Comparison of ENCODE assay signal across 13 cellular contexts in the genomic region with DNA sequence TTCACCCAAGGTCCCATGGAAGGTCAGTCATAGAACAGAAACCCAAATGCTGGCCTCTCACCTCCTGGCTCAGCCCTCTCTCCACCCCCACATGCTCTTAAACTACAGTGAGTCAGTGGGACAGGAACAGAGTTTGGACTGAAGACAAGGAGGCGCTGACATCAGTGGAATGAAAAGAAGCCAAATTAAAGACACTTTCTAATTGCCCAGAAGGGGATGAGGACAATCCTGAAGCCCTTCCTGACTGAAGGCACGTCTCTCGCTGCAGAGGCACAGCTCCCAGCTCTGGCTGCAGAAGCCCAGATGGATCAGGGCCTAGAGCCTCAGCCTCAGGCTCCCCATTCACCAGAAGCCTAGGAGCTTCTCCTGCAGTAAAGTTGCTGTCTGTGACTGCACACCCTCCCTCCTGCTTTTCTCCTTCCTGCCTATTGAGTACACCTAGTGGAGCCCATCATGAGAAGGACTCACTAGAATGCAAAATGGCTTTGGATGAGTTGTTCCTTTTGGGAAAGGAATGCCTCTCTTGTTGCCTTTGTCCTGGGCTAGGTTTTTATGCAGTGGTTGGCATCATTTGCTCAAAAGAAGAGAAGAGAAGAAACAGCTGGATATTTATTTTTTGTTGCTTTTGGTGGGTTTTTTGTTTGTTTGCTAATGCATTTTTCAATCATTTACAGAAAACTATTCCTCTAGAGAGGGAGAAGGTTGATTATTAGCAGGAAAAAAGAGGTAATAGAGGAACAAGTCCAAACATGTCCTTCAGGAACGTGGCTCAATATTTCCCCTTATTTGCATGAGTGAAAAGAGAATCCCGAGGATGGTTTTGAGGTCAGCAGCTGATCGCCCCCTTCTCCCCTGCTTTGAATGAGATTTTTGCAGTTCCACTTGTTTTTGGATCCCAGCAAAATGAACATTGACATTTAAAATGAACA.
A peak's percentile ranks its signal among the peaks of the same experiment; 100 is the strongest.
DNase-seq lines count a peak whose midpoint lies in the region; ATAC-seq, FAIRE-seq and TF ChIP-seq lines count a peak whose summit lies in the region.
"Had no signal": no experiment of that assay in that cellular context is flagged by ENCODE, and none has a peak within 500 bp of the region (broad histone marks: within the 10 kb centered on the region; RNA-seq: fewer than 3 reads in every experiment).

No MANE protein-coding gene starts in this region.

- H3K4me3 ChIP-seq in right lobe of liver, result no peak overlapping the region
- H3K4me3 ChIP-seq in tibial artery, result no peak overlapping the region
- H3K4me3 ChIP-seq: spleen had no signal

- peaks cover 43% of the 10 kb centered on the region for H3K4me1 Mint-ChIP-seq in HFFc6 (ENCODE audit: low read depth)
- H3K4me1 Mint-ChIP-seq: activated naive CD8-positive, alpha-beta T cell treated with anti-CD3 and anti-CD28 coated beads, Interleukin-2, amount 10 ng/mL, durations not matched to agents 7 days and 5 days had no signal

- peak in 3 of 4 donors; percentile 21 to 89 (median 30) for ATAC-seq in right lobe of liver

- H3K27ac Mint-ChIP-seq in HFFc6, result peak overlapping the region; percentile 26; the same call in 1 of the 2 replicates
- H3K27ac Mint-ChIP-seq: activated naive CD8-positive, alpha-beta T cell treated with anti-CD3 and anti-CD28 coated beads, Interleukin-2, amount 10 ng/mL, durations not matched to agents 7 days and 5 days had no signal

- no peak for TF ChIP-seq POLR2A in right lobe of liver (IDR thresholded peaks at IDR 0.05)

- no peaks in the 10 kb centered on the region for H3K27me3 ChIP-seq in right lobe of liver
- H3K27me3 ChIP-seq in tibial artery, result no peaks in the 10 kb centered on the region
- H3K27me3 ChIP-seq: spleen had no signal

- H3K27ac ChIP-seq in epithelial cell of prostate (peak overlapping the region; percentile 18), right lobe of liver (no peak overlapping the region), tibial artery (no peak overlapping the region)

- no peak for FAIRE-seq in RCC 7860 (lab: Jason Lieb, UNC)
- FAIRE-seq: TTC549 had no signal

- intact Hi-C loops in right lobe of liver (cut with DNase I), result no loop called here
- intact Hi-C loops in tibial artery (cut with DNase I; ENCODE audit: low total_unique reads), result no loop called here

- H3K36me3 ChIP-seq in right lobe of liver (no peaks in the 10 kb centered on the region), tibial artery (no peaks in the 10 kb centered on the region)
- H3K36me3 ChIP-seq: spleen had no signal

- no peak for TF ChIP-seq CTCF in HFFc6 (IDR thresholded peaks at IDR 0.05)
- no peak for TF ChIP-seq CTCF in right lobe of liver (IDR thresholded peaks at IDR 0.05)
- no peak for TF ChIP-seq CTCF in tibial artery (IDR thresholded peaks at IDR 0.05)

- WGBS in right lobe of liver (ENCODE audit: insufficient coverage, low coverage, low lambda C conversion rate, missing lambda C conversion rate), result 63% methylated on average over 6 of the region's 6 CpGs

- H3K36me3 Mint-ChIP-seq in HFFc6 (ENCODE audit: low read depth), result no peaks in the 10 kb centered on the region
- H3K36me3 Mint-ChIP-seq: activated naive CD8-positive, alpha-beta T cell treated with anti-CD3 and anti-CD28 coated beads, Interleukin-2, amount 10 ng/mL, durations not matched to agents 7 days and 5 days had no signal

- H3K27me3 Mint-ChIP-seq in HFFc6 (ENCODE audit: insufficient read depth), result 0 out of 2 replicates have a peak, but pooled peaks cover 1% of the 10 kb centered on the region

- no peak overlapping the region for H3K4me3 Mint-ChIP-seq in HFFc6
- H3K4me3 Mint-ChIP-seq: activated naive CD8-positive, alpha-beta T cell treated with anti-CD3 and anti-CD28 coated beads, Interleukin-2, amount 10 ng/mL, durations not matched to agents 7 days and 5 days had no signal

- no peaks in the 10 kb centered on the region for H3K4me1 ChIP-seq in right lobe of liver
- peaks cover 0 to 14% (median 0%) of the 10 kb centered on the region in 4 donors for H3K4me1 ChIP-seq in tibial artery

- DNase-seq in AG08396 (ENCODE audit: low spot score) (peak; percentile 29), HFFc6 (peak; percentile 22), epithelial cell of prostate (ENCODE audit: low read depth, low spot score) (no peak), right lobe of liver (peak in 1 of 3 donors; percentile 32), HUDEP-2 (lab: John Stamatoyannopoulos, UW; ENCODE audit: unreplicated experiment in 76 of 76) (no peak), tibial artery (no peak), RCC 7860 (ENCODE audit: low spot score) (no peak), Ammon's horn (ENCODE audit: low spot score) (no peak)
- DNase-seq: activated naive CD8-positive, alpha-beta T cell treated with anti-CD3 and anti-CD28 coated beads, Interleukin-2, amount 10 ng/mL, durations not matched to agents 7 days and 5 days; GDM1; SHP77 treated with DMSO at 0.1 percent for 48 hours; spleen had no signal

- H3K9me3 ChIP-seq in right lobe of liver, result no peaks in the 10 kb centered on the region
- no peaks in the 10 kb centered on the region for H3K9me3 ChIP-seq in tibial artery
- H3K9me3 ChIP-seq: spleen had no signal

- H3K9me3 Mint-ChIP-seq in HFFc6, result no peaks in the 10 kb centered on the region
- H3K9me3 Mint-ChIP-seq: activated naive CD8-positive, alpha-beta T cell treated with anti-CD3 and anti-CD28 coated beads, Interleukin-2, amount 10 ng/mL, durations not matched to agents 7 days and 5 days had no signal

Comparison
In these comparisons a context has a peak if more than half of its experiments do, and no peak if none do; other contexts are left out.
1. DNase-seq: peak in AG08396 (single experiment) and HFFc6 (single experiment); none in epithelial cell of prostate (single experiment), HUDEP-2 (0 of 76), tibial artery (0 of 2), RCC 7860 (single experiment) and Ammon's horn (single experiment).